ENCODE assay signal across 1 cellular context in the genomic region with DNA sequence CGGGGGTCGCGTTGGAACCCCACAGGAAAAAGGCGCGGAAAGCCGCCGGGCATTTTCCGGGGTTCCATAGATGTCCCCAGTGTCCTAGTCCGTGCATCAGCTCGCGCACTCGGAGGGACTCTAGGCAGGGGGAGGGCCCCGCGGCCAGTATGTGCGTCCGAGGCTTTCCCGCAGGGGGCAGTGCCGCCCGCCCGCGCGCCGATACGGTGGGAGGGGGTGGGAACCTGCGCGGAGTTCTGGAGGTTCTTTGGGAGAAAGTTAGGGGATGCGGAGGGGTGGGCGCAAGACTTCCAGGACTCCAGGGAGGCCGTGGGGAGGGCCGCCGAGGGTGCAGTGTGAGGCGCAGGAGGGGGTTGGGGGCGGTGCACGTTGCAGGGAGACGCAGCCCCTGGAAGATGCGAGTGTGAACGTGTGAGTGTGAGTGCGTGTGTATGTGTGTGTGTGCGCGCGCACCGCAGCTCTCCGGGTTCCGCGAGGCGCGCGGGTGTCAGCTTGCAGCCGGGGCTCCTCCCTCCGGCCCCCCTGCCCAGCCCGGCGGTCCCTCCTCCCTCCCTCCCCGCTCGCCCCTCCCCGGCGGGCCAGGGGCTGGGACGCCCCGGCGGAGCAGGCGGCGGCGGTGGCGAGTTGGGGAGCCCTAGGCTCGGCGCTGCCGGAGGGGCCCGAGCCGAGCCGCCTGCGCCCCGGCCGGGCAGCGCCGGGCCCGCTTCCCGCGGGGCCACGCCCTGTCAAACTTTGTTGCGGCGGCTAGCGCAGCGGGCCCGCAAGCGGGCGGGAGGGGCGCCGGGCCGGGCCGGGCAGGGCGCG.
TF ChIP-seq lines count a peak whose summit lies in the region.

A gene with protein sequence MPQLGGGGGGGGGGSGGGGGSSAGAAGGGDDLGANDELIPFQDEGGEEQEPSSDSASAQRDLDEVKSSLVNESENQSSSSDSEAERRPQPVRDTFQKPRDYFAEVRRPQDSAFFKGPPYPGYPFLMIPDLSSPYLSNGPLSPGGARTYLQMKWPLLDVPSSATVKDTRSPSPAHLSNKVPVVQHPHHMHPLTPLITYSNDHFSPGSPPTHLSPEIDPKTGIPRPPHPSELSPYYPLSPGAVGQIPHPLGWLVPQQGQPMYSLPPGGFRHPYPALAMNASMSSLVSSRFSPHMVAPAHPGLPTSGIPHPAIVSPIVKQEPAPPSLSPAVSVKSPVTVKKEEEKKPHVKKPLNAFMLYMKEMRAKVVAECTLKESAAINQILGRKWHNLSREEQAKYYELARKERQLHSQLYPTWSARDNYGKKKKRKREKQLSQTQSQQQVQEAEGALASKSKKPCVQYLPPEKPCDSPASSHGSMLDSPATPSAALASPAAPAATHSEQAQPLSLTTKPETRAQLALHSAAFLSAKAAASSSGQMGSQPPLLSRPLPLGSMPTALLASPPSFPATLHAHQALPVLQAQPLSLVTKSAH (plus strand): TSS at position 559 of the 804 bp plus-strand sequence. CDS start 293 bp downstream, outside the sequence.

TF ChIP-seq in HepG2, 621 proteins besides CTCF, POLR2A, EP300 and RAD21 (continues in another document):
- TF ChIP-seq, protein P1, sequence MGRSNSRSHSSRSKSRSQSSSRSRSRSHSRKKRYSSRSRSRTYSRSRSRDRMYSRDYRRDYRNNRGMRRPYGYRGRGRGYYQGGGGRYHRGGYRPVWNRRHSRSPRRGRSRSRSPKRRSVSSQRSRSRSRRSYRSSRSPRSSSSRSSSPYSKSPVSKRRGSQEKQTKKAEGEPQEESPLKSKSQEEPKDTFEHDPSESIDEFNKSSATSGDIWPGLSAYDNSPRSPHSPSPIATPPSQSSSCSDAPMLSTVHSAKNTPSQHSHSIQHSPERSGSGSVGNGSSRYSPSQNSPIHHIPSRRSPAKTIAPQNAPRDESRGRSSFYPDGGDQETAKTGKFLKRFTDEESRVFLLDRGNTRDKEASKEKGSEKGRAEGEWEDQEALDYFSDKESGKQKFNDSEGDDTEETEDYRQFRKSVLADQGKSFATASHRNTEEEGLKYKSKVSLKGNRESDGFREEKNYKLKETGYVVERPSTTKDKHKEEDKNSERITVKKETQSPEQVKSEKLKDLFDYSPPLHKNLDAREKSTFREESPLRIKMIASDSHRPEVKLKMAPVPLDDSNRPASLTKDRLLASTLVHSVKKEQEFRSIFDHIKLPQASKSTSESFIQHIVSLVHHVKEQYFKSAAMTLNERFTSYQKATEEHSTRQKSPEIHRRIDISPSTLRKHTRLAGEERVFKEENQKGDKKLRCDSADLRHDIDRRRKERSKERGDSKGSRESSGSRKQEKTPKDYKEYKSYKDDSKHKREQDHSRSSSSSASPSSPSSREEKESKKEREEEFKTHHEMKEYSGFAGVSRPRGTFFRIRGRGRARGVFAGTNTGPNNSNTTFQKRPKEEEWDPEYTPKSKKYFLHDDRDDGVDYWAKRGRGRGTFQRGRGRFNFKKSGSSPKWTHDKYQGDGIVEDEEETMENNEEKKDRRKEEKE (IDR thresholded peaks at IDR 0.05), result no peak
- TF ChIP-seq EEA1 (CRISPR knock-in tag; IDR thresholded peaks at IDR 0.05; ENCODE audit: borderline replicate concordance) (0 out of 2 replicates have a peak, but pooled peaks have one; percentile 68), ZNF776 (CRISPR knock-in tag; IDR thresholded peaks at IDR 0.05) (peak; percentile 43; the same call in 1 of the 2 replicates), MTA1 (CRISPR knock-in tag; IDR thresholded peaks at IDR 0.05; ENCODE audit: borderline replicate concordance) (peak; percentile 75; the same call in 1 of the 2 replicates), ZNF350 (CRISPR knock-in tag; IDR thresholded peaks at IDR 0.05; ENCODE audit: borderline replicate concordance, low read depth) (no peak), CCDC6 (CRISPR knock-in tag; IDR thresholded peaks at IDR 0.05) (0 out of 2 replicates have a peak, but pooled peaks have one; percentile 26), MBNL3 (CRISPR knock-in tag; conservative IDR thresholded peaks at IDR 0.05) (no peak), ZMYM4 (CRISPR knock-in tag; IDR thresholded peaks at IDR 0.05) (0 out of 2 replicates have a peak, but pooled peaks have one; percentile 25), JDP2 (CRISPR knock-in tag; IDR thresholded peaks at IDR 0.05; ENCODE audit: borderline replicate concordance) (no peak), RELA (CRISPR knock-in tag; IDR thresholded peaks at IDR 0.05) (no peak), ZNF782 (CRISPR knock-in tag; IDR thresholded peaks at IDR 0.05; ENCODE audit: borderline replicate concordance) (0 out of 2 replicates have a peak, but pooled peaks have one; percentile 70), ZNF761 (CRISPR knock-in tag; conservative IDR thresholded peaks at IDR 0.05) (no peak), BORCS8-MEF2B (CRISPR knock-in tag; IDR thresholded peaks at IDR 0.05) (peak; percentile 62; the same call in 1 of the 2 replicates), ZSCAN22 (CRISPR knock-in tag; IDR thresholded peaks at IDR 0.05) (no peak), CAMTA2 (CRISPR knock-in tag; IDR thresholded peaks at IDR 0.05; ENCODE audit: borderline replicate concordance) (0 out of 2 replicates have a peak, but pooled peaks have one; percentile 43), LCORL (IDR thresholded peaks at IDR 0.05) (no peak), LCORL (CRISPR knock-in tag; IDR thresholded peaks at IDR 0.05) (no peak; the same call in 1 of the 2 replicates), KDM2A (CRISPR knock-in tag; IDR thresholded peaks at IDR 0.05; ENCODE audit: borderline replicate concordance, low read depth) (peak; percentile 76), THAP11 (CRISPR knock-in tag; IDR thresholded peaks at IDR 0.05) (no peak), MTF2 (CRISPR knock-in tag; IDR thresholded peaks at IDR 0.05; ENCODE audit: borderline replicate concordance) (peak; percentile 80; the same call in 1 of the 2 replicates), SMAD1 (CRISPR knock-in tag; IDR thresholded peaks at IDR 0.05; ENCODE audit: borderline replicate concordance, low read depth) (0 out of 2 replicates have a peak, but pooled peaks have one; percentile 30), TBX2 (CRISPR knock-in tag; IDR thresholded peaks at IDR 0.05; ENCODE audit: borderline replicate concordance) (peak; percentile 37; the same call in 1 of the 2 replicates), RFX5 (IDR thresholded peaks at IDR 0.05; ENCODE audit: low read depth, low read length) (no peak), TOPORS (CRISPR knock-in tag; IDR thresholded peaks at IDR 0.05) (no peak)
- TF ChIP-seq, protein P2, sequence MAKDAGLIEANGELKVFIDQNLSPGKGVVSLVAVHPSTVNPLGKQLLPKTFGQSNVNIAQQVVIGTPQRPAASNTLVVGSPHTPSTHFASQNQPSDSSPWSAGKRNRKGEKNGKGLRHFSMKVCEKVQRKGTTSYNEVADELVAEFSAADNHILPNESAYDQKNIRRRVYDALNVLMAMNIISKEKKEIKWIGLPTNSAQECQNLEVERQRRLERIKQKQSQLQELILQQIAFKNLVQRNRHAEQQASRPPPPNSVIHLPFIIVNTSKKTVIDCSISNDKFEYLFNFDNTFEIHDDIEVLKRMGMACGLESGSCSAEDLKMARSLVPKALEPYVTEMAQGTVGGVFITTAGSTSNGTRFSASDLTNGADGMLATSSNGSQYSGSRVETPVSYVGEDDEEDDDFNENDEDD (CRISPR knock-in tag; IDR thresholded peaks at IDR 0.05; ENCODE audit: borderline replicate concordance), result peak; percentile 10; the same call in 1 of the 2 replicates
- TF ChIP-seq, protein P3, sequence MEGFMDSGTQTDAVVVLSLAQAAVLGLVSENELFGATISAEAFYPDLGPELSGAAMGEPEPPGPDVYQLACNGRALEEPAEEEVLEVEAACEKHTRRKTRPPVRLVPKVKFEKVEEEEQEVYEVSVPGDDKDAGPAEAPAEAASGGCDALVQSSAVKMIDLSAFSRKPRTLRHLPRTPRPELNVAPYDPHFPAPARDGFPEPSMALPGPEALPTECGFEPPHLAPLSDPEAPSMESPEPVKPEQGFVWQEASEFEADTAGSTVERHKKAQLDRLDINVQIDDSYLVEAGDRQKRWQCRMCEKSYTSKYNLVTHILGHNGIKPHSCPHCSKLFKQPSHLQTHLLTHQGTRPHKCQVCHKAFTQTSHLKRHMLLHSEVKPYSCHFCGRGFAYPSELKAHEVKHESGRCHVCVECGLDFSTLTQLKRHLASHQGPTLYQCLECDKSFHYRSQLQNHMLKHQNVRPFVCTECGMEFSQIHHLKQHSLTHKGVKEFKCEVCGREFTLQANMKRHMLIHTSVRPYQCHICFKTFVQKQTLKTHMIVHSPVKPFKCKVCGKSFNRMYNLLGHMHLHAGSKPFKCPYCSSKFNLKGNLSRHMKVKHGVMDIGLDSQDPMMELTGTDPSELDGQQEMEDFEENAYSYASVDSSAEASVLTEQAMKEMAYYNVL (CRISPR knock-in tag; IDR thresholded peaks at IDR 0.05; ENCODE audit: borderline replicate concordance), result peak; percentile 60; the same call in 1 of the 2 replicates
- TF ChIP-seq, protein P4, sequence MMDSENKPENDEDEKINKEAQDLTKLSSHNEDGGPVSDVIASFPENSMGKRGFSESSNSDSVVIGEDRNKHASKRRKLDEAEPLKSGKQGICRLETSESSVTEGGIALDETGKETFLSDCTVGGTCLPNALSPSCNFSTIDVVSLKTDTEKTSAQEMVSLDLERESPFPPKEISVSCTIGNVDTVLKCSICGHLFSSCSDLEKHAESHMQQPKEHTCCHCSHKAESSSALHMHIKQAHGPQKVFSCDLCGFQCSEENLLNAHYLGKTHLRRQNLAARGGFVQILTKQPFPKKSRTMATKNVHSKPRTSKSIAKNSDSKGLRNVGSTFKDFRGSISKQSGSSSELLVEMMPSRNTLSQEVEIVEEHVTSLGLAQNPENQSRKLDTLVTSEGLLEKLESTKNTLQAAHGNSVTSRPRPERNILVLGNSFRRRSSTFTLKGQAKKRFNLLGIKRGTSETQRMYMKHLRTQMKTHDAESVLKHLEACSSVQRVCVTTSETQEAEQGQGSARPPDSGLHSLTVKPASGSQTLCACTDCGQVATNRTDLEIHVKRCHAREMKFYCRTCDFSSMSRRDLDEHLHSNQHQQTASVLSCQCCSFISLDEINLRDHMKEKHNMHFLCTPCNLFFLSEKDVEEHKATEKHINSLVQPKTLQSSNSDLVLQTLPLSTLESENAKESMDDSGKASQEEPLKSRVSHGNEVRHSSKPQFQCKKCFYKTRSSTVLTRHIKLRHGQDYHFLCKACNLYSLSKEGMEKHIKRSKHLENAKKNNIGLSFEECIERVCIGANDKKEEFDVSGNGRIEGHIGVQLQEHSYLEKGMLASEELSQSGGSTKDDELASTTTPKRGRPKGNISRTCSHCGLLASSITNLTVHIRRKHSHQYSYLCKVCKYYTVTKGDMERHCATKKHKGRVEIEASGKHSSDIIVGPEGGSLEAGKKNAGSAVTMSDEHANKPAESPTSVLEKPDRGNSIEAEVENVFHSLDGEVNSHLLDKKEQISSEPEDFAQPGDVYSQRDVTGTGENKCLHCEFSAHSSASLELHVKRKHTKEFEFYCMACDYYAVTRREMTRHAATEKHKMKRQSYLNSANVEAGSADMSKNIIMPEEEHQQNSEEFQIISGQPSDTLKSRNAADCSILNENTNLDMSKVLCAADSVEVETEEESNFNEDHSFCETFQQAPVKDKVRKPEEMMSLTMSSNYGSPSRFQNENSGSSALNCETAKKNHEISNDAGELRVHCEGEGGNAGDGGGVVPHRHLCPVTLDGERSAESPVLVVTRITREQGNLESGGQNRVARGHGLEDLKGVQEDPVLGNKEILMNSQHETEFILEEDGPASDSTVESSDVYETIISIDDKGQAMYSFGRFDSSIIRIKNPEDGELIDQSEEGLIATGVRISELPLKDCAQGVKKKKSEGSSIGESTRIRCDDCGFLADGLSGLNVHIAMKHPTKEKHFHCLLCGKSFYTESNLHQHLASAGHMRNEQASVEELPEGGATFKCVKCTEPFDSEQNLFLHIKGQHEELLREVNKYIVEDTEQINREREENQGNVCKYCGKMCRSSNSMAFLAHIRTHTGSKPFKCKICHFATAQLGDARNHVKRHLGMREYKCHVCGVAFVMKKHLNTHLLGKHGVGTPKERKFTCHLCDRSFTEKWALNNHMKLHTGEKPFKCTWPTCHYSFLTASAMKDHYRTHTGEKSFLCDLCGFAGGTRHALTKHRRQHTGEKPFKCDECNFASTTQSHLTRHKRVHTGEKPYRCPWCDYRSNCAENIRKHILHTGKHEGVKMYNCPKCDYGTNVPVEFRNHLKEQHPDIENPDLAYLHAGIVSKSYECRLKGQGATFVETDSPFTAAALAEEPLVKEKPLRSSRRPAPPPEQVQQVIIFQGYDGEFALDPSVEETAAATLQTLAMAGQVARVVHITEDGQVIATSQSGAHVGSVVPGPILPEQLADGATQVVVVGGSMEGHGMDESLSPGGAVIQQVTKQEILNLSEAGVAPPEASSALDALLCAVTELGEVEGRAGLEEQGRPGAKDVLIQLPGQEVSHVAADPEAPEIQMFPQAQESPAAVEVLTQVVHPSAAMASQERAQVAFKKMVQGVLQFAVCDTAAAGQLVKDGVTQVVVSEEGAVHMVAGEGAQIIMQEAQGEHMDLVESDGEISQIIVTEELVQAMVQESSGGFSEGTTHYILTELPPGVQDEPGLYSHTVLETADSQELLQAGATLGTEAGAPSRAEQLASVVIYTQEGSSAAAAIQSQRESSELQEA (CRISPR knock-in tag; IDR thresholded peaks at IDR 0.05; ENCODE audit: not compliant biosample characterization), result peak; percentile 67
- TF ChIP-seq, protein P5, sequence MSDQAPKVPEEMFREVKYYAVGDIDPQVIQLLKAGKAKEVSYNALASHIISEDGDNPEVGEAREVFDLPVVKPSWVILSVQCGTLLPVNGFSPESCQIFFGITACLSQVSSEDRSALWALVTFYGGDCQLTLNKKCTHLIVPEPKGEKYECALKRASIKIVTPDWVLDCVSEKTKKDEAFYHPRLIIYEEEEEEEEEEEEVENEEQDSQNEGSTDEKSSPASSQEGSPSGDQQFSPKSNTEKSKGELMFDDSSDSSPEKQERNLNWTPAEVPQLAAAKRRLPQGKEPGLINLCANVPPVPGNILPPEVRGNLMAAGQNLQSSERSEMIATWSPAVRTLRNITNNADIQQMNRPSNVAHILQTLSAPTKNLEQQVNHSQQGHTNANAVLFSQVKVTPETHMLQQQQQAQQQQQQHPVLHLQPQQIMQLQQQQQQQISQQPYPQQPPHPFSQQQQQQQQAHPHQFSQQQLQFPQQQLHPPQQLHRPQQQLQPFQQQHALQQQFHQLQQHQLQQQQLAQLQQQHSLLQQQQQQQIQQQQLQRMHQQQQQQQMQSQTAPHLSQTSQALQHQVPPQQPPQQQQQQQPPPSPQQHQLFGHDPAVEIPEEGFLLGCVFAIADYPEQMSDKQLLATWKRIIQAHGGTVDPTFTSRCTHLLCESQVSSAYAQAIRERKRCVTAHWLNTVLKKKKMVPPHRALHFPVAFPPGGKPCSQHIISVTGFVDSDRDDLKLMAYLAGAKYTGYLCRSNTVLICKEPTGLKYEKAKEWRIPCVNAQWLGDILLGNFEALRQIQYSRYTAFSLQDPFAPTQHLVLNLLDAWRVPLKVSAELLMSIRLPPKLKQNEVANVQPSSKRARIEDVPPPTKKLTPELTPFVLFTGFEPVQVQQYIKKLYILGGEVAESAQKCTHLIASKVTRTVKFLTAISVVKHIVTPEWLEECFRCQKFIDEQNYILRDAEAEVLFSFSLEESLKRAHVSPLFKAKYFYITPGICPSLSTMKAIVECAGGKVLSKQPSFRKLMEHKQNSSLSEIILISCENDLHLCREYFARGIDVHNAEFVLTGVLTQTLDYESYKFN (CRISPR knock-in tag; conservative IDR thresholded peaks at IDR 0.05), result no peak; the same call in 1 of the 2 replicates
